11 cellular contexts compared by ENCODE assay signal in genomic region chr2:118668431-118669424, GRCh38.
DNase-seq lines count a peak whose midpoint lies in the region; TF ChIP-seq lines count a peak whose summit lies in the region.
"Had no signal": no experiment of that assay in that cellular context is flagged by ENCODE, and none has a peak within 500 bp of the region (broad histone marks: within the 10 kb centered on the region; RNA-seq: fewer than 3 reads in every experiment).

No MANE protein-coding gene starts in this region.

- H2AK5ac ChIP-seq in mesenchymal stem cell (ENCODE audit: low read length, severe bottlenecking): no peak overlapping the region

- CTCF ChIA-PET in mammary epithelial cell (lab: Charles Lee; ENCODE audit: low non-redundant PET): no interaction called here

- H3K4me2 ChIP-seq in mammary epithelial cell (ENCODE audit: insufficient read depth, low read depth, low read length) (peak overlapping the region; percentile 62), mesenchymal stem cell (ENCODE audit: low read length, poor library complexity, severe bottlenecking) (no peak overlapping the region)
- H3K4me2 ChIP-seq: KMS-11 had no signal

- H3K27me3 ChIP-seq in ACC112 (ENCODE audit: insufficient read depth, low read length) (no peaks in the 10 kb centered on the region), mammary epithelial cell (ENCODE audit: insufficient read depth, low read length) (no peaks in the 10 kb centered on the region), mesenchymal stem cell (ENCODE audit: control insufficient read depth in 1 of 2, insufficient read depth in 1 of 2, low read length in 2 of 2) (no peaks in the 10 kb centered on the region)

- in situ Hi-C loops in mammary epithelial cell (cut with MboI; ENCODE audit: low sequenced_read_pairs in 2 of 2): no loop called here

- H3K9me3 Mint-ChIP-seq in type B pancreatic cell: no peaks in the 10 kb centered on the region
- H3K9me3 Mint-ChIP-seq: activated naive CD4-positive, alpha-beta T cell treated with anti-CD3 and anti-CD28 coated beads, Interleukin-2, amount 10 ng/mL, durations not matched to agents 7 days and 5 days had no signal

- H4K8ac ChIP-seq in mesenchymal stem cell (ENCODE audit: low read length): no peak overlapping the region

- H3K27me3 Mint-ChIP-seq in type B pancreatic cell: peaks cover 8% of the 10 kb centered on the region
- H3K27me3 Mint-ChIP-seq: activated naive CD4-positive, alpha-beta T cell treated with anti-CD3 and anti-CD28 coated beads, Interleukin-2, amount 10 ng/mL, durations not matched to agents 7 days and 5 days had no signal

- no peak overlapping the region for H2BK12ac ChIP-seq in mesenchymal stem cell (ENCODE audit: low read length in 2 of 2)

- H3K79me2 ChIP-seq in ACC112 (ENCODE audit: control insufficient read depth, insufficient read depth, low read length, unreplicated experiment): no peaks in the 10 kb centered on the region
- H3K79me2 ChIP-seq in mammary epithelial cell (ENCODE audit: insufficient read depth, low read length): no peaks in the 10 kb centered on the region
- H3K79me2 ChIP-seq: parathyroid adenoma had no signal

- no peaks in the 10 kb centered on the region for H3K79me1 ChIP-seq in mesenchymal stem cell (replicated peaks; ENCODE audit: low read length, poor library complexity, severe bottlenecking)

- no peak overlapping the region for H2BK15ac ChIP-seq in mesenchymal stem cell (ENCODE audit: low read depth, poor library complexity, severe bottlenecking)

- no peak overlapping the region for H2BK5ac ChIP-seq in mesenchymal stem cell (ENCODE audit: low read depth, low read length, poor library complexity, severe bottlenecking)

- DNase-seq in HS-5 (ENCODE audit: low read depth): peak; percentile 99
- peak; percentile 81 for DNase-seq in mammary epithelial cell
- DNase-seq in mesenchymal stem cell: peak; percentile 19
- DNase-seq in NCI-H1092 treated with DMSO at 0.1 percent for 48 hours (lab: John Stamatoyannopoulos, UW): no peak
- DNase-seq in type B pancreatic cell (ENCODE audit: extremely low spot score, unreplicated experiment): no peak
- no peak for DNase-seq in CD1c-positive myeloid dendritic cell (ENCODE audit: extremely low spot score)
- DNase-seq in NCI-H345 treated with DMSO at 0.1 percent for 48 hours (lab: John Stamatoyannopoulos, UW; ENCODE audit: unreplicated experiment): no peak
- DNase-seq: activated naive CD4-positive, alpha-beta T cell treated with anti-CD3 and anti-CD28 coated beads, Interleukin-2, amount 10 ng/mL, durations not matched to agents 7 days and 5 days had no signal

- no peak overlapping the region for H3K4ac ChIP-seq in mesenchymal stem cell (ENCODE audit: low read depth in 1 of 2, low read length in 2 of 2)

- no peak overlapping the region for H3K27ac Mint-ChIP-seq in type B pancreatic cell
- H3K27ac Mint-ChIP-seq: activated naive CD4-positive, alpha-beta T cell treated with anti-CD3 and anti-CD28 coated beads, Interleukin-2, amount 10 ng/mL, durations not matched to agents 7 days and 5 days had no signal

- H3K36me3 Mint-ChIP-seq in type B pancreatic cell: no peaks in the 10 kb centered on the region
- H3K36me3 Mint-ChIP-seq: activated naive CD4-positive, alpha-beta T cell treated with anti-CD3 and anti-CD28 coated beads, Interleukin-2, amount 10 ng/mL, durations not matched to agents 7 days and 5 days had no signal

- BruUV-seq in mammary epithelial cell (replicated peaks; lab: Mats Ljungman, UMichigan): no TSS peak

- H3K18ac ChIP-seq in mesenchymal stem cell (ENCODE audit: low read depth in 1 of 2, low read length in 2 of 2): no peak overlapping the region

- no peak overlapping the region for H3K4me3 Mint-ChIP-seq in type B pancreatic cell
- H3K4me3 Mint-ChIP-seq: activated naive CD4-positive, alpha-beta T cell treated with anti-CD3 and anti-CD28 coated beads, Interleukin-2, amount 10 ng/mL, durations not matched to agents 7 days and 5 days had no signal

- H3K4me1 ChIP-seq in ACC112 (ENCODE audit: control insufficient read depth, insufficient read depth, low read length, unreplicated experiment) (peaks cover 58% of the 10 kb centered on the region), mammary epithelial cell (ENCODE audit: insufficient read depth, low read length) (peaks cover 22% of the 10 kb centered on the region), mesenchymal stem cell (ENCODE audit: control insufficient read depth, insufficient read depth, low read depth, low read length) (peaks cover 2% of the 10 kb centered on the region)
- H3K4me1 ChIP-seq: parathyroid adenoma had no signal

- WGBS in mammary epithelial cell (ENCODE audit: low coverage, missing lambda C conversion rate): 4% methylated on average over 9 of the region's 9 CpGs
- WGBS in mesenchymal stem cell: 39% methylated on average over 9 of the region's 9 CpGs

- H3K14ac ChIP-seq in mesenchymal stem cell (ENCODE audit: low read length in 2 of 2): no peak overlapping the region

- H3K4me1 Mint-ChIP-seq in type B pancreatic cell (ENCODE audit: unreplicated experiment): peaks cover 27% of the 10 kb centered on the region
- H3K4me1 Mint-ChIP-seq: activated naive CD4-positive, alpha-beta T cell treated with anti-CD3 and anti-CD28 coated beads, Interleukin-2, amount 10 ng/mL, durations not matched to agents 7 days and 5 days had no signal

- no peaks in the 10 kb centered on the region for H3K36me3 ChIP-seq in ACC112 (ENCODE audit: insufficient read depth, low read length)
- H3K36me3 ChIP-seq in mammary epithelial cell (ENCODE audit: insufficient read depth, low read length): no peaks in the 10 kb centered on the region
- H3K36me3 ChIP-seq in mesenchymal stem cell (ENCODE audit: control insufficient read depth in 1 of 2, insufficient read depth in 2 of 2, low read depth in 1 of 2, low read length in 2 of 2): no peaks in the 10 kb centered on the region

- intact Hi-C loops in mammary epithelial cell (cut with micrococcal nuclease): loop anchor here (5.0 kb wide), 1 partner anchor 189 kb away; no protein-coding TSS in a partner anchor

- H3K4me3 ChIP-seq in ACC112 (ENCODE audit: low read depth, low read length): peak overlapping the region; percentile 62
- H3K4me3 ChIP-seq in mammary epithelial cell (replicated peaks in 1 of 3; ENCODE audit: insufficient read depth in 1 of 3, low read depth in 2 of 3, low read length in 3 of 3): no peak overlapping the region
- H3K4me3 ChIP-seq in mesenchymal stem cell (ENCODE audit: insufficient read depth in 1 of 2, low read depth in 1 of 2, low read length in 2 of 2): peak overlapping the region in 1 of 2 experiments; percentile 54

- H3K9ac ChIP-seq in mammary epithelial cell (ENCODE audit: insufficient read depth, low read length) (no peak overlapping the region), mesenchymal stem cell (ENCODE audit: low read length) (peak overlapping the region; percentile 86)
- H3K9ac ChIP-seq: KMS-11, parathyroid adenoma had no signal

- no peak for TF ChIP-seq CTCF in mammary epithelial cell (conservative IDR thresholded peaks at IDR 0.05 in 1 of 2, IDR thresholded peaks at IDR 0.05 in 1 of 2; ENCODE audit: extremely low read depth in 1 of 2, insufficient read depth in 1 of 2, low read depth in 1 of 2, low read length in 2 of 2)
- no peak for TF ChIP-seq CTCF in type B pancreatic cell (conservative IDR thresholded peaks at IDR 0.05)

- H4K20me1 ChIP-seq in mammary epithelial cell (ENCODE audit: insufficient read depth, low read length): no peaks in the 10 kb centered on the region

- H3K27ac ChIP-seq in ACC112 (ENCODE audit: low read depth, low read length) (peak overlapping the region; percentile 99), mammary epithelial cell (ENCODE audit: insufficient read depth, low read depth, low read length) (peak overlapping the region; percentile 70), mesenchymal stem cell (ENCODE audit: low read length, poor library complexity, severe bottlenecking) (no peak overlapping the region)
- H3K27ac ChIP-seq: KMS-11, parathyroid adenoma had no signal

- H2AFZ ChIP-seq in ACC112 (ENCODE audit: low read length, unreplicated experiment) (peak overlapping the region; percentile 33), mammary epithelial cell (ENCODE audit: low read depth, low read length) (peak overlapping the region; percentile 56), mesenchymal stem cell (ENCODE audit: low read depth, low read length) (no peak overlapping the region)
- H2AFZ ChIP-seq: parathyroid adenoma had no signal

- H2BK120ac ChIP-seq in mesenchymal stem cell (ENCODE audit: low read depth, low read length): no peak overlapping the region

- no peaks in the 10 kb centered on the region for H3K9me3 ChIP-seq in mammary epithelial cell (replicated peaks; ENCODE audit: insufficient read depth, low read length)
- no peaks in the 10 kb centered on the region for H3K9me3 ChIP-seq in mesenchymal stem cell (ENCODE audit: control insufficient read depth, low read length)

- no peak overlapping the region for H3K23ac ChIP-seq in mesenchymal stem cell (ENCODE audit: low read length in 2 of 2)

- dilution Hi-C loops in mammary epithelial cell (cut with HindIII; ENCODE audit: low sequenced_read_pairs): loop anchor here (5.0 kb wide), 1 partner anchor 101 kb away; no protein-coding TSS in a partner anchor

- H4K91ac ChIP-seq in mesenchymal stem cell (ENCODE audit: low read length): no peak overlapping the region

Comparison
In these comparisons a context has a peak if more than half of its experiments do, and no peak if none do; other contexts are left out.
1. DNase-seq: peak in HS-5 (single experiment), mammary epithelial cell (single experiment) and mesenchymal stem cell (single experiment); none in NCI-H1092 treated with DMSO at 0.1 percent for 48 hours (single experiment), type B pancreatic cell (single experiment), CD1c-positive myeloid dendritic cell (single experiment) and NCI-H345 treated with DMSO at 0.1 percent for 48 hours (single experiment).